In the genomic region with DNA sequence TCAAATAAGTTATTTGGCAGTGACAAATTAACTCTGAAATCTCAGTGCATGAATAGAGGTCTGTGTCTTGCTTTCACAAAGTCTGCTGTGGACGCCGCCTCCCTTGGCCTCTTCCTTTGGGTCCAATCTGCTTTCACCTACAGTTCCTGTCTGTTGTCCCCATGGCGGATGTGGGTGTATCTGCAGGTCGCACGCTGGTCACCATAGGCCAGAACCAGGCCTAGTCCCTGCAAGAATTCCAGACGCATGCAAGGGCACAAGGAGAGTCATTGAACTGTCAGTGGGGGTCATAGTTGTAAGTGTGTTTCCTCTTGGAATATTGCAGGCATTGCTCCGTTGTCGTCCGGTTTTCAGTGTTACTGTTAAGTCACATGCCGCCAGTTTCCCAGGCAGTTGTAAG, we compare ENCODE assay signal across 1 cellular context.
TF ChIP-seq lines count a peak whose summit lies in the region.

No MANE protein-coding gene starts in this region.

TF ChIP-seq in HepG2, 621 proteins besides CTCF, POLR2A, EP300 and RAD21 (continued from another document and continues in another):
- TF ChIP-seq, protein P1, sequence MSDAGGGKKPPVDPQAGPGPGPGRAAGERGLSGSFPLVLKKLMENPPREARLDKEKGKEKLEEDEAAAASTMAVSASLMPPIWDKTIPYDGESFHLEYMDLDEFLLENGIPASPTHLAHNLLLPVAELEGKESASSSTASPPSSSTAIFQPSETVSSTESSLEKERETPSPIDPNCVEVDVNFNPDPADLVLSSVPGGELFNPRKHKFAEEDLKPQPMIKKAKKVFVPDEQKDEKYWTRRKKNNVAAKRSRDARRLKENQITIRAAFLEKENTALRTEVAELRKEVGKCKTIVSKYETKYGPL (CRISPR knock-in tag; IDR thresholded peaks at IDR 0.05), result no peak
- TF ChIP-seq, protein P2, sequence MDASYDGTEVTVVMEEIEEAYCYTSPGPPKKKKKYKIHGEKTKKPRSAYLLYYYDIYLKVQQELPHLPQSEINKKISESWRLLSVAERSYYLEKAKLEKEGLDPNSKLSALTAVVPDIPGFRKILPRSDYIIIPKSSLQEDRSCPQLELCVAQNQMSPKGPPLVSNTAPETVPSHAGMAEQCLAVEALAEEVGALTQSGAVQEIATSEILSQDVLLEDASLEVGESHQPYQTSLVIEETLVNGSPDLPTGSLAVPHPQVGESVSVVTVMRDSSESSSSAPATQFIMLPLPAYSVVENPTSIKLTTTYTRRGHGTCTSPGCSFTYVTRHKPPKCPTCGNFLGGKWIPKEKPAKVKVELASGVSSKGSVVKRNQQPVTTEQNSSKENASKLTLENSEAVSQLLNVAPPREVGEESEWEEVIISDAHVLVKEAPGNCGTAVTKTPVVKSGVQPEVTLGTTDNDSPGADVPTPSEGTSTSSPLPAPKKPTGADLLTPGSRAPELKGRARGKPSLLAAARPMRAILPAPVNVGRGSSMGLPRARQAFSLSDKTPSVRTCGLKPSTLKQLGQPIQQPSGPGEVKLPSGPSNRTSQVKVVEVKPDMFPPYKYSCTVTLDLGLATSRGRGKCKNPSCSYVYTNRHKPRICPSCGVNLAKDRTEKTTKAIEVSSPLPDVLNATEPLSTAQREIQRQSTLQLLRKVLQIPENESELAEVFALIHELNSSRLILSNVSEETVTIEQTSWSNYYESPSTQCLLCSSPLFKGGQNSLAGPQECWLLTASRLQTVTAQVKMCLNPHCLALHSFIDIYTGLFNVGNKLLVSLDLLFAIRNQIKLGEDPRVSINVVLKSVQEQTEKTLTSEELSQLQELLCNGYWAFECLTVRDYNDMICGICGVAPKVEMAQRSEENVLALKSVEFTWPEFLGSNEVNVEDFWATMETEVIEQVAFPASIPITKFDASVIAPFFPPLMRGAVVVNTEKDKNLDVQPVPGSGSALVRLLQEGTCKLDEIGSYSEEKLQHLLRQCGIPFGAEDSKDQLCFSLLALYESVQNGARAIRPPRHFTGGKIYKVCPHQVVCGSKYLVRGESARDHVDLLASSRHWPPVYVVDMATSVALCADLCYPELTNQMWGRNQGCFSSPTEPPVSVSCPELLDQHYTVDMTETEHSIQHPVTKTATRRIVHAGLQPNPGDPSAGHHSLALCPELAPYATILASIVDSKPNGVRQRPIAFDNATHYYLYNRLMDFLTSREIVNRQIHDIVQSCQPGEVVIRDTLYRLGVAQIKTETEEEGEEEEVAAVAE (CRISPR knock-in tag; IDR thresholded peaks at IDR 0.05; ENCODE audit: borderline replicate concordance), result no peak
- no peak for TF ChIP-seq ZNF20 (CRISPR knock-in tag; IDR thresholded peaks at IDR 0.05)
- no peak for TF ChIP-seq NCOA1 (CRISPR knock-in tag; IDR thresholded peaks at IDR 0.05)
- TF ChIP-seq, protein P3, sequence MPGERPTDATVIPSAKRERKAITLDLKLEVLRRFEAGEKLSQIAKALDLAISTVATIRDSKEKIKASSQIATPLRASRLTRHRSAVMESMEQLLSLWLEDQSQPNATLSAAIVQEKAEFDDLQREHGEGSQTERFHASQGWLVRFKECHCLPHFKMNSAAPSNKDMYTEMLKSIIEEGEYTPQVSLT (CRISPR knock-in tag; IDR thresholded peaks at IDR 0.05; ENCODE audit: borderline replicate concordance, low read depth), result no peak
- peak; percentile 89 for TF ChIP-seq RARA (CRISPR knock-in tag; IDR thresholded peaks at IDR 0.05)
- TF ChIP-seq ZNF777 (CRISPR knock-in tag; IDR thresholded peaks at IDR 0.05), result no peak
- no peak for TF ChIP-seq NR1H2 (CRISPR knock-in tag; IDR thresholded peaks at IDR 0.05; ENCODE audit: borderline replicate concordance, low read depth)
- TF ChIP-seq ZNF138 (CRISPR knock-in tag; IDR thresholded peaks at IDR 0.05; ENCODE audit: low read depth), result no peak
- TF ChIP-seq MTA3 (CRISPR knock-in tag; IDR thresholded peaks at IDR 0.05), result no peak
- TF ChIP-seq DNMT3B (CRISPR knock-in tag; conservative IDR thresholded peaks at IDR 0.05), result no peak; the same call in 1 of the 2 replicates
- TF ChIP-seq ATF7-NPFF (CRISPR knock-in tag; IDR thresholded peaks at IDR 0.05; ENCODE audit: low read depth), result no peak
- TF ChIP-seq AKAP8 (CRISPR knock-in tag; IDR thresholded peaks at IDR 0.05), result 0 out of 2 replicates have a peak, but pooled peaks have one; percentile 63
- 0 out of 2 replicates have a peak, but pooled peaks have one; percentile 39 for TF ChIP-seq MEIS1 (CRISPR knock-in tag; IDR thresholded peaks at IDR 0.05; ENCODE audit: borderline replicate concordance)
- no peak for TF ChIP-seq THYN1 (CRISPR knock-in tag; IDR thresholded peaks at IDR 0.05; ENCODE audit: borderline replicate concordance, low read depth)
- TF ChIP-seq ZNF350 (CRISPR knock-in tag; IDR thresholded peaks at IDR 0.05; ENCODE audit: borderline replicate concordance, low read depth), result peak; percentile 26; the same call in 1 of the 2 replicates
- no peak for TF ChIP-seq ZNF766 (CRISPR knock-in tag; IDR thresholded peaks at IDR 0.05; ENCODE audit: borderline replicate concordance)
- TF ChIP-seq JDP2 (CRISPR knock-in tag; IDR thresholded peaks at IDR 0.05; ENCODE audit: borderline replicate concordance), result no peak
- no peak for TF ChIP-seq ZNF552 (CRISPR knock-in tag; IDR thresholded peaks at IDR 0.05; ENCODE audit: borderline replicate concordance)
- TF ChIP-seq, protein P4, sequence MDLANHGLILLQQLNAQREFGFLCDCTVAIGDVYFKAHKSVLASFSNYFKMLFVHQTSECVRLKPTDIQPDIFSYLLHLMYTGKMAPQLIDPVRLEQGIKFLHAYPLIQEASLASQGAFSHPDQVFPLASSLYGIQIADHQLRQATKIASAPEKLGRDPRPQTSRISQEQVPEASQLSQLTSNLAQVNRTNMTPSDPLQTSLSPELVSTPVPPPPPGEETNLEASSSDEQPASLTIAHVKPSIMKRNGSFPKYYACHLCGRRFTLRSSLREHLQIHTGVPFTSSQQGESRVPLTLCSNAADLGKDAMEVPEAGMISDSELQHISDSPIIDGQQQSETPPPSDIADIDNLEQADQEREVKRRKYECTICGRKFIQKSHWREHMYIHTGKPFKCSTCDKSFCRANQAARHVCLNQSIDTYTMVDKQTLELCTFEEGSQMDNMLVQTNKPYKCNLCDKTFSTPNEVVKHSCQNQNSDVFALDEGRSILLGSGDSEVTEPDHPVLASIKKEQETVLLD (CRISPR knock-in tag; IDR thresholded peaks at IDR 0.05; ENCODE audit: low read depth), result no peak
- no peak for TF ChIP-seq DNMT1 (CRISPR knock-in tag; IDR thresholded peaks at IDR 0.05)
- no peak for TF ChIP-seq HDAC6 (IDR thresholded peaks at IDR 0.05; ENCODE audit: low read depth, low read length)
- TF ChIP-seq PAX8 (CRISPR knock-in tag; IDR thresholded peaks at IDR 0.05; ENCODE audit: borderline replicate concordance), result no peak
- 0 out of 2 replicates have a peak, but pooled peaks have one; percentile 57 for TF ChIP-seq SSRP1 (CRISPR knock-in tag; IDR thresholded peaks at IDR 0.05)
- peak; percentile 43; the same call in 1 of the 2 replicates for TF ChIP-seq GATAD1 (CRISPR knock-in tag; IDR thresholded peaks at IDR 0.05)
- no peak for TF ChIP-seq SRF (IDR thresholded peaks at IDR 0.05; ENCODE audit: low read depth, low read length)
- no peak for TF ChIP-seq ZNF737 (CRISPR knock-in tag; IDR thresholded peaks at IDR 0.05; ENCODE audit: borderline replicate concordance)
- TF ChIP-seq MBD4 (IDR thresholded peaks at IDR 0.05; ENCODE audit: borderline replicate concordance, low read length), result no peak
- TF ChIP-seq GPN1 (CRISPR knock-in tag; IDR thresholded peaks at IDR 0.05; ENCODE audit: borderline replicate concordance), result no peak
- TF ChIP-seq ZNF563 (CRISPR knock-in tag; IDR thresholded peaks at IDR 0.05), result no peak
- no peak for TF ChIP-seq MTF1 (CRISPR knock-in tag; IDR thresholded peaks at IDR 0.05)
- TF ChIP-seq, protein P5, sequence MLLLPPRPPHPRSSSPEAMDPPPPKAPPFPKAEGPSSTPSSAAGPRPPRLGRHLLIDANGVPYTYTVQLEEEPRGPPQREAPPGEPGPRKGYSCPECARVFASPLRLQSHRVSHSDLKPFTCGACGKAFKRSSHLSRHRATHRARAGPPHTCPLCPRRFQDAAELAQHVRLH (CRISPR knock-in tag; IDR thresholded peaks at IDR 0.05; ENCODE audit: borderline replicate concordance, low read depth), result peak; percentile 47; the same call in 1 of the 2 replicates
- TF ChIP-seq ZFP62 (CRISPR knock-in tag; IDR thresholded peaks at IDR 0.05), result no peak
- no peak for TF ChIP-seq AGO1 (IDR thresholded peaks at IDR 0.05; ENCODE audit: low read depth, low read length, poor library complexity, severe bottlenecking)
- no peak for TF ChIP-seq KLF16 (CRISPR knock-in tag; IDR thresholded peaks at IDR 0.05)
- TF ChIP-seq ZNF589 (CRISPR knock-in tag; conservative IDR thresholded peaks at IDR 0.05), result no peak; the same call in 1 of the 2 replicates
- TF ChIP-seq SOX5 (CRISPR knock-in tag; IDR thresholded peaks at IDR 0.05; ENCODE audit: borderline replicate concordance), result peak; percentile 72
- TF ChIP-seq, protein P6, sequence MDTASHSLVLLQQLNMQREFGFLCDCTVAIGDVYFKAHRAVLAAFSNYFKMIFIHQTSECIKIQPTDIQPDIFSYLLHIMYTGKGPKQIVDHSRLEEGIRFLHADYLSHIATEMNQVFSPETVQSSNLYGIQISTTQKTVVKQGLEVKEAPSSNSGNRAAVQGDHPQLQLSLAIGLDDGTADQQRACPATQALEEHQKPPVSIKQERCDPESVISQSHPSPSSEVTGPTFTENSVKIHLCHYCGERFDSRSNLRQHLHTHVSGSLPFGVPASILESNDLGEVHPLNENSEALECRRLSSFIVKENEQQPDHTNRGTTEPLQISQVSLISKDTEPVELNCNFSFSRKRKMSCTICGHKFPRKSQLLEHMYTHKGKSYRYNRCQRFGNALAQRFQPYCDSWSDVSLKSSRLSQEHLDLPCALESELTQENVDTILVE (CRISPR knock-in tag; IDR thresholded peaks at IDR 0.05), result no peak
- 0 out of 2 replicates have a peak, but pooled peaks have one; percentile 20 for TF ChIP-seq ZNF605 (CRISPR knock-in tag; IDR thresholded peaks at IDR 0.05)
- TF ChIP-seq ZBTB21 (CRISPR knock-in tag; IDR thresholded peaks at IDR 0.05), result no peak
- TF ChIP-seq, protein P7, sequence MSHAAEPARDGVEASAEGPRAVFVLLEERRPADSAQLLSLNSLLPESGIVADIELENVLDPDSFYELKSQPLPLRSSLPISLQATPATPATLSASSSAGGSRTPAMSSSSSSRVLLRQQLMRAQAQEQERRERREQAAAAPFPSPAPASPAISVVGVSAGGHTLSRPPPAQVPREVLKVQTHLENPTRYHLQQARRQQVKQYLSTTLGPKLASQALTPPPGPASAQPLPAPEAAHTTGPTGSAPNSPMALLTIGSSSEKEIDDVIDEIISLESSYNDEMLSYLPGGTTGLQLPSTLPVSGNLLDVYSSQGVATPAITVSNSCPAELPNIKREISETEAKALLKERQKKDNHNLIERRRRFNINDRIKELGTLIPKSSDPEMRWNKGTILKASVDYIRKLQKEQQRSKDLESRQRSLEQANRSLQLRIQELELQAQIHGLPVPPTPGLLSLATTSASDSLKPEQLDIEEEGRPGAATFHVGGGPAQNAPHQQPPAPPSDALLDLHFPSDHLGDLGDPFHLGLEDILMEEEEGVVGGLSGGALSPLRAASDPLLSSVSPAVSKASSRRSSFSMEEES (CRISPR knock-in tag; IDR thresholded peaks at IDR 0.05), result no peak
- no peak for TF ChIP-seq BRD4 (CRISPR knock-in tag; IDR thresholded peaks at IDR 0.05)
- peak; percentile 32 for TF ChIP-seq SKI (IDR thresholded peaks at IDR 0.05; ENCODE audit: partially characterized antibody)
- TF ChIP-seq, protein P8, sequence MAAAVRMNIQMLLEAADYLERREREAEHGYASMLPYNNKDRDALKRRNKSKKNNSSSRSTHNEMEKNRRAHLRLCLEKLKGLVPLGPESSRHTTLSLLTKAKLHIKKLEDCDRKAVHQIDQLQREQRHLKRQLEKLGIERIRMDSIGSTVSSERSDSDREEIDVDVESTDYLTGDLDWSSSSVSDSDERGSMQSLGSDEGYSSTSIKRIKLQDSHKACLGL (CRISPR knock-in tag; IDR thresholded peaks at IDR 0.05), result no peak
- TF ChIP-seq, protein P9, sequence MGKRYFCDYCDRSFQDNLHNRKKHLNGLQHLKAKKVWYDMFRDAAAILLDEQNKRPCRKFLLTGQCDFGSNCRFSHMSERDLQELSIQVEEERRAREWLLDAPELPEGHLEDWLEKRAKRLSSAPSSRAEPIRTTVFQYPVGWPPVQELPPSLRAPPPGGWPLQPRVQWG (CRISPR knock-in tag; IDR thresholded peaks at IDR 0.05; ENCODE audit: borderline replicate concordance, low read depth), result no peak
- no peak; the same call in 1 of the 2 replicates for TF ChIP-seq KDM5B (CRISPR knock-in tag; IDR thresholded peaks at IDR 0.05; ENCODE audit: borderline replicate concordance)
- TF ChIP-seq, protein P10, sequence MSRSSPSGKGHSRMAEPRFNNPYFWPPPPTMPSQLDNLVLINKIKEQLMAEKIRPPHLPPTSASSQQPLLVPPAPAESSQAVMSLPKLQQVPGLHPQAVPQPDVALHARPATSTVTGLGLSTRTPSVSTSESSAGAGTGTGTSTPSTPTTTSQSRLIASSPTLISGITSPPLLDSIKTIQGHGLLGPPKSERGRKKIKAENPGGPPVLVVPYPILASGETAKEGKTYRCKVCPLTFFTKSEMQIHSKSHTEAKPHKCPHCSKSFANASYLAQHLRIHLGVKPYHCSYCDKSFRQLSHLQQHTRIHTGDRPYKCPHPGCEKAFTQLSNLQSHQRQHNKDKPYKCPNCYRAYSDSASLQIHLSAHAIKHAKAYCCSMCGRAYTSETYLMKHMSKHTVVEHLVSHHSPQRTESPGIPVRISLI (CRISPR knock-in tag; IDR thresholded peaks at IDR 0.05; ENCODE audit: borderline replicate concordance), result no peak
- TF ChIP-seq NFRKB (IDR thresholded peaks at IDR 0.05), result no peak
- TF ChIP-seq, protein P11, sequence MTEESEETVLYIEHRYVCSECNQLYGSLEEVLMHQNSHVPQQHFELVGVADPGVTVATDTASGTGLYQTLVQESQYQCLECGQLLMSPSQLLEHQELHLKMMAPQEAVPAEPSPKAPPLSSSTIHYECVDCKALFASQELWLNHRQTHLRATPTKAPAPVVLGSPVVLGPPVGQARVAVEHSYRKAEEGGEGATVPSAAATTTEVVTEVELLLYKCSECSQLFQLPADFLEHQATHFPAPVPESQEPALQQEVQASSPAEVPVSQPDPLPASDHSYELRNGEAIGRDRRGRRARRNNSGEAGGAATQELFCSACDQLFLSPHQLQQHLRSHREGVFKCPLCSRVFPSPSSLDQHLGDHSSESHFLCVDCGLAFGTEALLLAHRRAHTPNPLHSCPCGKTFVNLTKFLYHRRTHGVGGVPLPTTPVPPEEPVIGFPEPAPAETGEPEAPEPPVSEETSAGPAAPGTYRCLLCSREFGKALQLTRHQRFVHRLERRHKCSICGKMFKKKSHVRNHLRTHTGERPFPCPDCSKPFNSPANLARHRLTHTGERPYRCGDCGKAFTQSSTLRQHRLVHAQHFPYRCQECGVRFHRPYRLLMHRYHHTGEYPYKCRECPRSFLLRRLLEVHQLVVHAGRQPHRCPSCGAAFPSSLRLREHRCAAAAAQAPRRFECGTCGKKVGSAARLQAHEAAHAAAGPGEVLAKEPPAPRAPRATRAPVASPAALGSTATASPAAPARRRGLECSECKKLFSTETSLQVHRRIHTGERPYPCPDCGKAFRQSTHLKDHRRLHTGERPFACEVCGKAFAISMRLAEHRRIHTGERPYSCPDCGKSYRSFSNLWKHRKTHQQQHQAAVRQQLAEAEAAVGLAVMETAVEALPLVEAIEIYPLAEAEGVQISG (CRISPR knock-in tag; IDR thresholded peaks at IDR 0.05), result peak; percentile 55; the same call in 1 of the 2 replicates
- peak; percentile 14; the same call in 1 of the 2 replicates for TF ChIP-seq YEATS2 (CRISPR knock-in tag; IDR thresholded peaks at IDR 0.05; ENCODE audit: borderline replicate concordance)
- TF ChIP-seq RCOR2 (CRISPR knock-in tag; IDR thresholded peaks at IDR 0.05), result no peak
- no peak for TF ChIP-seq FOXJ3 (CRISPR knock-in tag; IDR thresholded peaks at IDR 0.05; ENCODE audit: borderline replicate concordance)
